32 cellular contexts compared by ENCODE assay signal in the genomic region with DNA sequence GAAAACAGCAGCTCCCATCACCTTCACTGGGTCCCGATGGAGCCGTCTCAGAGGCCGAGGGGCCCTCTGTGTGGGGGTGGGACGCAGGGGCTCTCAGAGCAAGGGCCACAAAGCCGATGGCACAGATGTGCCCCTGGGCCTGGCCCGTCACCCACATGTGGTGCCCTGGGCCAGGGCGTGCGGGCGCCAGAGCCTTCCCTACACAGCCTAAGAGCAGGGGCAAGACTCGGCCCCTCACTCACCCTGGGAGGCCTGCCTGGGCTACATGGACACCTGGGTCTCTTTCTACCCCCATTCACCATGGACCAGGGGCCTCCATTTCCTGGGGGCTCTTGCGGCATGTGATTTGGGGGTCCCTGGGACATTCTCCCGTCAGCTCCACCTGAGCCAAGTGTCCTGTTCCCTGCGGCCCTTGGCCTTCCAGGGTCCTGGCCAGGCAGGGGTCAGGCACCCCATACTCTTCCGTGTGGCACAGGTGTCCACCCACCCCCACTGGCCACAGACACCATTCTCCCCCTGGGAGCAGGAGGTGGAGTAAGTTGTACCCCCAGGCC. TPM values are rescaled to one million over a fixed set of nuclear protein-coding genes. Genes with fewer than 3 reads are reported as not detected.
"Had no signal": no experiment of that assay in that cellular context is flagged by ENCODE, and none has a peak within 500 bp of the region (broad histone marks: within the 10 kb centered on the region; RNA-seq: fewer than 3 reads in every experiment).

No MANE protein-coding gene starts in this region.

- ATAC-seq: activated CD4-positive, alpha-beta T cell treated with anti-CD3 and anti-CD28 coated beads for 36 hours; activated CD8-positive, alpha-beta memory T cell treated with anti-CD3 and anti-CD28 coated beads, Interleukin-2, amount 10 ng/mL, durations not matched to agents 7 days and 5 days; activated CD8-positive, alpha-beta T cell treated with anti-CD3 and anti-CD28 coated beads, Interleukin-2, amount 10 ng/mL, durations not matched to agents 7 days and 5 days; activated naive CD4-positive, alpha-beta T cell treated with anti-CD3 and anti-CD28 coated beads, Interleukin-2, amount 50 U/mL, for 72 hours; esophagus mucosa; T-helper 17 cell had no signal

- H3K9me3 ChIP-seq: ascending aorta, breast epithelium had no signal

- DNase-seq: activated CD4-positive, alpha-beta memory T cell treated with anti-CD3 and anti-CD28 coated beads for 36 hours; activated CD4-positive, alpha-beta T cell treated with anti-CD3 and anti-CD28 coated beads for 36 hours; activated CD4-positive, alpha-beta T cell treated with anti-CD3 and anti-CD28 coated beads, Interleukin-2, amount 10 ng/mL, durations not matched to agents 24 days and 14 days; activated CD4-positive, CD25-positive, alpha-beta regulatory T cell; activated CD4-positive, CD25-positive, alpha-beta regulatory T cell treated with anti-CD3 and anti-CD28 coated beads, Interleukin-2, amount 50 U/mL, for 72 hours; activated CD8-positive, alpha-beta memory T cell treated with anti-CD3 and anti-CD28 coated beads, Interleukin-2, amount 10 ng/mL, durations not matched to agents 7 days and 5 days; activated CD8-positive, alpha-beta memory T cell treated with anti-CD3 and anti-CD28 coated beads, Interleukin-2, amount 50 U/mL, for 4 hours; activated CD8-positive, alpha-beta T cell treated with anti-CD3 and anti-CD28 coated beads, Interleukin-2, amount 10 ng/mL, durations not matched to agents 7 days and 5 days; activated effector memory CD4-positive, alpha-beta T cell treated with anti-CD3 and anti-CD28 coated beads, Interleukin-2, amount 50 U/mL, for 16 hours; activated naive CD4-positive, alpha-beta T cell treated with anti-CD3 and anti-CD28 coated beads for 36 hours; activated naive CD8-positive, alpha-beta T cell treated with anti-CD3 and anti-CD28 coated beads, Interleukin-2, amount 10 ng/mL, durations not matched to agents 7 days and 5 days; activated T-cell treated with anti-CD3 and anti-CD28 coated beads, Interleukin-2, amount 50 U/mL, for 1 hour; activated T-cell treated with anti-CD3 and anti-CD28 coated beads, Interleukin-2, amount 50 U/mL, for 48 hours; dorsolateral prefrontal cortex; effector memory CD4-positive, alpha-beta T cell; foreskin fibroblast; head of caudate nucleus; T-helper 1 cell; T-helper 17 cell had no signal

- H3K27ac ChIP-seq: ascending aorta, breast epithelium, cardiac muscle cell, coronary artery, dorsolateral prefrontal cortex had no signal

- H3K27me3 ChIP-seq: ascending aorta had no signal

- H3K4me1 ChIP-seq: ascending aorta, breast epithelium had no signal

- H3K4me3 ChIP-seq: ascending aorta, breast epithelium, cardiac muscle cell, coronary artery, dorsolateral prefrontal cortex had no signal

- H3K36me3 ChIP-seq: ascending aorta, breast epithelium, cardiac muscle cell had no signal

RNA-seq across cellular contexts. Expression of gene COMP, which starts 10.0 kb away (rescaled TPM):
- total RNA-seq: activated CD4-positive, alpha-beta memory T cell treated with anti-CD3 and anti-CD28 coated beads for 36 hours; activated CD4-positive, alpha-beta T cell treated with anti-CD3 and anti-CD28 coated beads for 36 hours; activated CD4-positive, alpha-beta T cell treated with anti-CD3 and anti-CD28 coated beads, Interleukin-2, amount 10 ng/mL, durations not matched to agents 24 days and 14 days; activated CD8-positive, alpha-beta memory T cell treated with anti-CD3 and anti-CD28 coated beads for 36 hours; activated CD8-positive, alpha-beta memory T cell treated with anti-CD3 and anti-CD28 coated beads, Interleukin-2, amount 10 ng/mL, durations not matched to agents 7 days and 5 days; activated CD8-positive, alpha-beta T cell treated with anti-CD3 and anti-CD28 coated beads, Interleukin-2, amount 10 ng/mL, durations not matched to agents 7 days and 5 days; activated naive CD4-positive, alpha-beta T cell treated with anti-CD3 and anti-CD28 coated beads for 36 hours; activated naive CD4-positive, alpha-beta T cell treated with anti-CD3 and anti-CD28 coated beads, Interleukin-2, amount 50 U/mL, for 72 hours; activated naive CD8-positive, alpha-beta T cell treated with anti-CD3 and anti-CD28 coated beads, Interleukin-2, amount 10 ng/mL, durations not matched to agents 7 days and 5 days; activated T-helper 1 cell treated with anti-CD3 and anti-CD28 coated beads, Interleukin-12 subunit alpha, Interleukin-12 subunit beta, Interleukin-2, Interleukin-4 antibody, amounts not matched to agents 30 ng/mL and 10 ng/mL and 1 ng/mL, durations not matched to agents 14 hours and 24 hours and 36 hours; activated T-helper 2 cell treated with anti-CD3 and anti-CD28 coated beads, Interferon-gamma antibody, Interleukin-2, Interleukin-4, amounts not matched to agents 10 μg/mL and 5 μg/mL and 100 μg/mL, durations not matched to agents 14 hours and 24 hours and 36 hours; cerebellum; endodermal cell; epithelial cell of proximal tubule; frontal cortex; T-helper 17 cell had no signal
